8 cellular contexts compared by ENCODE assay signal in genomic region chr1:33099290-33100118, GRCh38. TPM values are rescaled to one million over a fixed set of nuclear protein-coding genes. Genes with fewer than 3 reads are reported as not detected.
DNase-seq lines count a peak whose midpoint lies in the region; ATAC-seq and TF ChIP-seq lines count a peak whose summit lies in the region.

No MANE protein-coding gene starts in this region.

- H3K27ac ChIP-seq in DND-41 (ENCODE audit: low read length) (peak overlapping the region; percentile 85), PC-9 (peak overlapping the region; percentile 65)

- peak; percentile 96 for ATAC-seq in DND-41 (ENCODE audit: insufficient read depth, low read depth)
- peak; percentile 47 to 88 for ATAC-seq in left cardiac atrium
- no peak for ATAC-seq in HG03045 (IDR thresholded peaks at IDR 0.05; ENCODE audit: unreplicated experiment)

- H3K27me3 ChIP-seq in DND-41 (ENCODE audit: insufficient read depth, low read length, poor library complexity) (no peaks in the 10 kb centered on the region), PC-9 (ENCODE audit: insufficient read depth, low read depth) (no peaks in the 10 kb centered on the region)

- H3K36me3 ChIP-seq in DND-41 (ENCODE audit: insufficient read depth, low read length) (no peaks in the 10 kb centered on the region), PC-9 (ENCODE audit: low read depth) (no peaks in the 10 kb centered on the region)

- DNase-seq in DND-41, result peak; percentile 97
- DNase-seq in HFF-Myc (ENCODE audit: extremely low read depth, low read depth), result peak; percentile 100
- DNase-seq in PC-9, result peak; percentile 95 to 97
- DNase-seq in activated T-helper 1 cell treated with Interleukin-2 at 50 U/mL for 16 hours (ENCODE audit: low read depth), result peak; percentile 49
- DNase-seq in left cardiac atrium, result peak; percentile 33
- DNase-seq in stimulated activated CD4-positive, alpha-beta T cell treated with anti-CD3 and anti-CD28 coated beads, TNF-alpha, amount 100 ng/mL, for 24 hours (ENCODE audit: low read depth in 3 of 3), result peak; percentile 23 to 67 (median 32)
- DNase-seq in NOMO-1 treated with dmso at 0.1 percent for 144 hours (lab: John Stamatoyannopoulos, UW; ENCODE audit: unreplicated experiment), result no peak

- H4K20me1 ChIP-seq in DND-41 (ENCODE audit: insufficient read depth, low read length) (no peaks in the 10 kb centered on the region), PC-9 (ENCODE audit: insufficient read depth) (no peaks in the 10 kb centered on the region)

- peak overlapping the region; percentile 54 for H3K4me2 ChIP-seq in DND-41 (ENCODE audit: insufficient read depth, low read length)
- peak overlapping the region; percentile 54 for H3K4me2 ChIP-seq in PC-9

- TSS peak; percentile 83 for BruUV-seq in PC-9 (replicated peaks; lab: Mats Ljungman, UMichigan)

- peaks cover 26% of the 10 kb centered on the region; the same call in 1 of the 2 replicates for H3F3A ChIP-seq in PC-9 (ENCODE audit: insufficient read depth, low read depth)

- H3K79me2 ChIP-seq in DND-41 (ENCODE audit: insufficient read depth, low read length) (no peaks in the 10 kb centered on the region), PC-9 (ENCODE audit: low read depth) (no peaks in the 10 kb centered on the region)

- H3K9ac ChIP-seq in DND-41 (ENCODE audit: low read depth, low read length), result peak overlapping the region; percentile 42

- H3K9me3 ChIP-seq in DND-41 (ENCODE audit: insufficient read depth, low read length, severe bottlenecking) (no peaks in the 10 kb centered on the region), PC-9 (ENCODE audit: insufficient read depth, low read depth) (no peaks in the 10 kb centered on the region)

- H2AFZ ChIP-seq in DND-41 (ENCODE audit: low read depth, low read length) (peak overlapping the region; percentile 67), PC-9 (no peak overlapping the region)

- peak; percentile 76 for TF ChIP-seq CTCF in DND-41 (IDR thresholded peaks at IDR 0.05; ENCODE audit: borderline replicate concordance, extremely low read depth, low read length, poor library complexity, severe bottlenecking)
- TF ChIP-seq CTCF in HFF-Myc (IDR thresholded peaks at IDR 0.05; ENCODE audit: low read depth, low read length, missing control alignments), result peak; percentile 60
- peak; percentile 62 for TF ChIP-seq CTCF in PC-9 (conservative IDR thresholded peaks at IDR 0.05)

- CTCF ChIA-PET in PC-9 (lab: Charles Lee), result interaction anchor here (0.6 to 1.2 kb wide), 6 partner anchors 19 to 584 kb away, joined by 3 to 4 read pairs (median 4); partner anchors contain the start of gene AZIN2

- peaks cover 42% of the 10 kb centered on the region for H3K4me1 ChIP-seq in DND-41 (ENCODE audit: insufficient read depth, low read length)
- H3K4me1 ChIP-seq in PC-9 (replicated peaks; ENCODE audit: insufficient read depth), result peaks cover 26% of the 10 kb centered on the region

- H3K4me3 ChIP-seq in DND-41 (ENCODE audit: low read depth in 1 of 2, low read length in 2 of 2) (peak overlapping the region in 1 of 2 experiments; percentile 26; a peak in 2 of 4 replicates), HFF-Myc (replicated peaks; ENCODE audit: low read depth, low read length) (no peak overlapping the region), PC-9 (no peak overlapping the region; the same call in 1 of the 2 replicates)

- H3K9me2 ChIP-seq in PC-9 (ENCODE audit: insufficient read depth), result no peaks in the 10 kb centered on the region

- intact Hi-C loops in PC-9 (cut with micrococcal nuclease; ENCODE audit: unreplicated experiment), result loop anchor here (1.0 to 5.0 kb wide), 7 partner anchors 27 to 697 kb away; no protein-coding TSS in a partner anchor
- intact Hi-C loops in left cardiac atrium (cut with DNase I), result no loop called here

- POLR2A ChIA-PET in PC-9 (lab: Charles Lee; ENCODE audit: unreplicated experiment), result interaction anchor here (0.6 to 0.7 kb wide), 3 partner anchors 25 to 94 kb away, joined by 3 to 13 read pairs (median 10); partner anchors contain the start of gene TRIM62

RNA-seq across cellular contexts. Expression of gene AZIN2, which starts 18.6 kb away (rescaled TPM):
- total RNA-seq in PC-9 (2021) (7.3 and 11.6 TPM in 2 replicates), left cardiac atrium (1 to 10 TPM; 1.8 to 2.6 TPM)
